In the genomic region with DNA sequence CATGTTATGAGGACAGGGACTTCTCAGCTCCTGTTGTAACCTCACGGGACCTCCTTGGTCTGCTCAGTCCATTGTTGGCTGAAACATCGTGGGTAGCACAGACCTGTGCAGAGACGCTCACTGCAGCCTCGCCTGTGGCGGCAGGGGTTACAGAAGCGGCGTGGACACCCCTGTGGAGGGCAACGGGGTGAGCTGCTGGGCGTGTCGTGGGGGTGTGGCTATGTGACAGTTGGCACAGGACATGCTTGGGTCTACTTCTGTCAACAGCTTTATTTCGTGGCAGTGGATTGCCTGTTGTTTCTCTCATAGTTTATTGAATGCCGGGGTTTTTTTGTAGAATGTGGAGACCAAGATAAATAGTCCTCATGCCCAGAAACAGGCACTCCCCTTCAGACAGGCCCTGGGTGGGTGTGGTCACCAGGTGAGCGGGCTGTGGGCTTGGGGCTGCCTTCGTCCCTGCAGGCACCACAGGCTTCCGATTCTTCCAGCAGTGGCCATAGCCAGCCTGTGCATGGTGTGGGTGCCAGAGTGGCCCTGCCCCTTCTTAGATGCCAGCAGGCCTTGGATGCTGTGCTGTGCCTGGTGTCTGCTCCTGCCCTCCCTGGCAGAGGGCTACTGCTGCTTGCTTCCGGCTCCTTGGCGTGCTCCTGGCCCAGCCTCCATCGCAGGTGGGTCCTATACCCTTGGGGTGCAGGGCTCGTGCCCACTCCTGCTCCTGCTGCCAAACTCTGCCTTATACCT, we compare ENCODE assay signal across 1 cellular context. TPM values are rescaled to one million over a fixed set of nuclear protein-coding genes. Genes with fewer than 3 reads are reported as not detected.
"Had no signal": no experiment of that assay in that cellular context is flagged by ENCODE, and none has a peak within 500 bp of the region (broad histone marks: within the 10 kb centered on the region; RNA-seq: fewer than 3 reads in every experiment).

No MANE protein-coding gene starts in this region.

RNA-seq across cellular contexts. Expression of a gene that starts 37.5 kb away (rescaled TPM):
- total RNA-seq: mononuclear cell had no signal
